In the genomic region with DNA sequence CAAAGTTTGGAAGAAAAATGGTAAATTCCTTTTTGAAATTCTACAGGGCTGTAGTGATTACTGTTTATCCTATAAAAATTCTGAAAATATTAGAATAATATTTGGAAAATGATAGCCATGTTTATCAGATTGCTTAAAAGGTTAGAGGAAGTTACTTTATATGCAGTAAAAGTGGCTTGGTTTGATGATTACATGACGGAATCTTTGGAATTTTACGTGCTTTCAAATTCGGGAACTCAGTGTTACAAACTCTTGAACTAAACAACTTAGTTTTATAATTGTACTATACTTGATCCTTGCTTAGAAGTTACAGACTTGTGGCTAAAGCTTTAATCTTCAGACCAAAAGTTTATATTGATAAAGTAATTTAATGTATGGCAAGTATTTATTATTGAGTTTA, we compare ENCODE assay signal across 26 cellular contexts. TPM values are rescaled to one million over a fixed set of nuclear protein-coding genes. Genes with fewer than 3 reads are reported as not detected.
DNase-seq lines count a peak whose midpoint lies in the region; ATAC-seq and TF ChIP-seq lines count a peak whose summit lies in the region.
"Had no signal": no experiment of that assay in that cellular context is flagged by ENCODE, and none has a peak within 500 bp of the region (broad histone marks: within the 10 kb centered on the region; RNA-seq: fewer than 3 reads in every experiment).

No MANE protein-coding gene starts in this region.

- TF ChIP-seq CTCF in 22Rv1 (IDR thresholded peaks at IDR 0.05), result no peak
- TF ChIP-seq CTCF in choroid plexus epithelial cell (conservative IDR thresholded peaks at IDR 0.05; ENCODE audit: low read depth, low read length), result no peak
- no peak for TF ChIP-seq CTCF in left lung (IDR thresholded peaks at IDR 0.05)

- intact Hi-C loops in left lung (cut with DNase I), result loop anchor here in 1 of 2 donors (10.0 kb wide), 1 partner anchor 179 kb away; no protein-coding TSS in a partner anchor

- peak overlapping the region; percentile 82 for H3K27ac ChIP-seq in 22Rv1
- H3K27ac ChIP-seq in left lung, result peak overlapping the region; percentile 5 to 9
- H3K27ac ChIP-seq: C4-2B, PC-9, RWPE1 had no signal

- no peaks in the 10 kb centered on the region for H3K27me3 ChIP-seq in left lung

- H3K4me3 Mint-ChIP-seq in stimulated activated naive CD8-positive, alpha-beta T cell treated with anti-CD3 and anti-CD28 coated beads, Interleukin-15, amount 100 ng/mL, for 72 hours, result no peak overlapping the region
- H3K4me3 Mint-ChIP-seq: CD8-positive, alpha-beta memory T cell; H9 had no signal

- no peaks in the 10 kb centered on the region for H3K36me3 ChIP-seq in left lung

- peaks cover 0 to 6% of the 10 kb centered on the region in 2 donors for H3K9me3 ChIP-seq in left lung
- H3K9me3 ChIP-seq: SK-N-SH had no signal

- ATAC-seq in left lung, result peak; percentile 20
- ATAC-seq in stimulated activated naive CD8-positive, alpha-beta T cell treated with anti-CD3 and anti-CD28 coated beads, Interleukin-15, amount 100 ng/mL, for 72 hours, result no peak
- ATAC-seq in GM18861 (IDR thresholded peaks at IDR 0.05; ENCODE audit: unreplicated experiment), result no peak

- H3K27me3 Mint-ChIP-seq in stimulated activated naive CD8-positive, alpha-beta T cell treated with anti-CD3 and anti-CD28 coated beads, Interleukin-15, amount 100 ng/mL, for 72 hours, result no peaks in the 10 kb centered on the region
- H3K27me3 Mint-ChIP-seq: CD8-positive, alpha-beta memory T cell had no signal

- no peaks in the 10 kb centered on the region for H3K4me1 Mint-ChIP-seq in stimulated activated naive CD8-positive, alpha-beta T cell treated with anti-CD3 and anti-CD28 coated beads, Interleukin-15, amount 100 ng/mL, for 72 hours
- H3K4me1 Mint-ChIP-seq: CD8-positive, alpha-beta memory T cell; H9 had no signal

- DNase-seq in HT-29 (ENCODE audit: low spot score) (peak; percentile 28), choroid plexus epithelial cell (ENCODE audit: low read depth) (peak; percentile 10), left lung (no peak), dermis blood vessel endothelial cell (no peak), DMS153 (lab: John Stamatoyannopoulos, UW) (no peak)
- DNase-seq in stimulated activated naive CD8-positive, alpha-beta T cell treated with anti-CD3 and anti-CD28 coated beads, Interleukin-15, amount 100 ng/mL, for 72 hours, result no peak
- DNase-seq: 8988T; Calu3; CD8-positive, alpha-beta memory T cell; EL; H9; MM.1S; NCI-H1048; NCI-H1436; NCI-H187 treated with DMSO at 0.1 percent for 48 hours; NCI-H2107; NCI-H510A treated with DMSO at 0.1 percent for 48 hours; NCI-H748 treated with DMSO at 0.1 percent for 48 hours; PC-9; SHP77 treated with DMSO at 0.1 percent for 48 hours; SK-N-SH had no signal

- peaks cover 8 to 17% of the 10 kb centered on the region in 2 donors for H3K9me3 Mint-ChIP-seq in stimulated activated naive CD8-positive, alpha-beta T cell treated with anti-CD3 and anti-CD28 coated beads, Interleukin-15, amount 100 ng/mL, for 72 hours

- H3K27ac Mint-ChIP-seq in stimulated activated naive CD8-positive, alpha-beta T cell treated with anti-CD3 and anti-CD28 coated beads, Interleukin-15, amount 100 ng/mL, for 72 hours, result no peak overlapping the region
- H3K27ac Mint-ChIP-seq: CD8-positive, alpha-beta memory T cell; H9 had no signal

- peaks cover 0 to 6% of the 10 kb centered on the region in 2 donors for H3K4me1 ChIP-seq in left lung

- no peak overlapping the region for H3K4me3 ChIP-seq in choroid plexus epithelial cell (ENCODE audit: low read depth, low read length)
- H3K4me3 ChIP-seq in left lung, result no peak overlapping the region
- H3K4me3 ChIP-seq: PC-9 had no signal

RNA-seq across cellular contexts. Expression of a gene that starts 43.5 kb away (rescaled TPM):
- not detected in 2 replicates for total RNA-seq in HT-29 (2014; rRNA removed; shearing (Covaris generic))
- total RNA-seq in left lung (under 1 TPM in 1 of 2 donors, not detected in 1; 0.39 TPM), dermis blood vessel endothelial cell (not detected in 2 replicates)
- total RNA-seq: Calu3; CD8-positive, alpha-beta memory T cell; H9; LHCN-M2; PC-9 had no signal

Comparison
In these comparisons a context has a peak if more than half of its experiments do, and no peak if none do; other contexts are left out.
1. DNase-seq: peak in HT-29 (single experiment) and choroid plexus epithelial cell (single experiment); none in left lung (0 of 2), dermis blood vessel endothelial cell (single experiment), stimulated activated naive CD8-positive, alpha-beta T cell treated with anti-CD3 and anti-CD28 coated beads, Interleukin-15, amount 100 ng/mL, for 72 hours (0 of 2) and DMS153 (single experiment).